In genomic region chr3:121545049-121545563, GRCh38 we compare ENCODE assay signal across 1 cellular context.
A peak's percentile ranks its signal among the peaks of the same experiment; 100 is the strongest.
TF ChIP-seq lines count a peak whose summit lies in the region.

No MANE protein-coding gene starts in this region.

TF ChIP-seq in GM12878, 131 proteins besides CTCF, POLR2A, EP300 and RAD21:
- TF ChIP-seq MXI1 (IDR thresholded peaks at IDR 0.05; ENCODE audit: low read depth, low read length) (0 out of 2 replicates have a peak, but pooled peaks have one; percentile 49), POLR2AphosphoS2 (IDR thresholded peaks at IDR 0.05; ENCODE audit: low read depth, low read length) (no peak), POLR2AphosphoS5 (IDR thresholded peaks at IDR 0.05; ENCODE audit: low read length) (no peak)
